ENCODE assay signal across 8 cellular contexts in the genomic region with DNA sequence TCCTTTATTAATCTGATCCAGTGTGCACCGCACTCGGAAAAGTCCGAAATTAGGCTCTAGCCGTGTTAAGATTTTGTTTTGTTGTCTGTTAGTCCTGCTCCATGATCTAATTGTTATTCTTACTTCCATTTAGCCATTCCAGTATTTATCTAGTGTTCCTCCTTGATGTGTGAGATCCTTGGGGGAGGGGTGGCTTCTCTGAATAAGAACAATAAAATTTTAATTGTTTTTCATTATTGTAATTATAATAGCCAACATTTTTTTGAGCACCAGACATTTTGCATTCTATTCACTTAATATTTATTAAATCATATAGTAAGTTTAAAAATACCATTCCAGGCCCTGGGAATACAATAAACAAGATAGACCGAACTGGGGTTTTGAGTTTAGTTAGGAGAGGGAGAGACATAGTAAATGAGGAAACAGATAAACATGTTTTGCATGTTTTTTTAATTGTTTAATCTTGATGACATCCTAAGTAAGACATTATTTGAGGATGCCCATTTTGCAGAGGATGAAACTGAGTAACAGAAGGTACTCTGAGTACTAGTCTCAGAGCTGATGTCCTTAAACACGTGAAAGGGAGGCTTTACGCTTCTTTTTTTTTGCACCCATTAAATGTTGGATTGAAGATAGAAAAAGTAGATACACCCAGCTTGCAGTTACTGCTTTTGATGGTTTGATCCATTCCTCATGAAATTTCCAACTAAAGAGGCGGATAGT. TPM values are rescaled to one million over a fixed set of nuclear protein-coding genes. Genes with fewer than 3 reads are reported as not detected.
DNase-seq lines count a peak whose midpoint lies in the region; ATAC-seq and TF ChIP-seq lines count a peak whose summit lies in the region.

No MANE protein-coding gene starts in this region.

- H3K9me3 ChIP-seq in ovary: no peaks in the 10 kb centered on the region

- H3K27me3 Mint-ChIP-seq in endothelial cell (ENCODE audit: unreplicated experiment): no peaks in the 10 kb centered on the region

- H3K4me3 ChIP-seq in ovary: peak overlapping the region; percentile 94

- no peaks in the 10 kb centered on the region for H3K36me3 Mint-ChIP-seq in endothelial cell (ENCODE audit: low read depth, unreplicated experiment)

- 28 to 38% (median 29%) methylated on average over 8 of the region's 8 CpGs for WGBS in ovary, 3 donors

- TF ChIP-seq POLR2A in ovary (IDR thresholded peaks at IDR 0.05): no peak

- TF ChIP-seq CTCF in endothelial cell (IDR thresholded peaks at IDR 0.05; ENCODE audit: unreplicated experiment): no peak
- no peak for TF ChIP-seq CTCF in ovary (IDR thresholded peaks at IDR 0.05)

- H3K27me3 ChIP-seq in ovary: no peaks in the 10 kb centered on the region

- no peaks in the 10 kb centered on the region for H3K9me3 Mint-ChIP-seq in endothelial cell (ENCODE audit: unreplicated experiment)

- peak overlapping the region; percentile 16 for H3K27ac Mint-ChIP-seq in endothelial cell (ENCODE audit: unreplicated experiment)

- H3K4me3 Mint-ChIP-seq in endothelial cell (ENCODE audit: unreplicated experiment): peak overlapping the region; percentile 95

- H3K27ac ChIP-seq in ovary: no peak overlapping the region

- DNase-seq in EH (ENCODE audit: low read depth) (peak; percentile 13), NCI-H69 (lab: John Stamatoyannopoulos, UW) (peak; percentile 47), endothelial cell (ENCODE audit: low spot score) (no peak), ovary (no peak), HUDEP-2 (lab: John Stamatoyannopoulos, UW; ENCODE audit: unreplicated experiment in 76 of 76) (no peak), islet precursor cell (no peak), iPS-NIHi11 (ENCODE audit: low spot score) (no peak)

- peaks cover 6% of the 10 kb centered on the region for H3K4me1 ChIP-seq in ovary (ENCODE audit: insufficient read depth)

- ATAC-seq in GM18861 (IDR thresholded peaks at IDR 0.05; ENCODE audit: unreplicated experiment): no peak

- no peak for TF ChIP-seq EP300 in ovary (IDR thresholded peaks at IDR 0.05)

- no peaks in the 10 kb centered on the region for H3K4me1 Mint-ChIP-seq in endothelial cell (ENCODE audit: unreplicated experiment)

- H3K36me3 ChIP-seq in ovary: no peaks in the 10 kb centered on the region

- intact Hi-C loops in ovary (cut with DNase I): loop anchor here in 1 of 4 donors (10.0 kb wide), 1 partner anchor 154 kb away; no protein-coding TSS in a partner anchor

RNA-seq across cellular contexts. Expression of gene CBFA2T2, which starts 1.2 kb away (rescaled TPM):
- 17.5 TPM for total RNA-seq in endothelial cell (ENCODE audit: unreplicated experiment)
- total RNA-seq in ovary: 10 to 100 TPM; 11.5 to 29.8 (median 21.5) TPM
- 10 to 100 TPM in 1 of 2 donors, 1 to 10 TPM in 1; 9.4 to 21.2 TPM for polyA plus RNA-seq in ovary

RNA-seq across cellular contexts. Expression of gene SNTA1, which starts 47.5 kb away (rescaled TPM):
- total RNA-seq in endothelial cell (ENCODE audit: unreplicated experiment) (1.6 TPM), ovary (10 to 100 TPM; 18.4 to 31.5 (median 24.2) TPM)
- 10 to 100 TPM in 1 of 2 donors, 1 to 10 TPM in 1; 6.3 to 20.2 TPM for polyA plus RNA-seq in ovary

Comparison
In these comparisons a context has a peak if more than half of its experiments do, and no peak if none do; other contexts are left out.
1. DNase-seq: peak in EH (single experiment) and NCI-H69 (single experiment); none in endothelial cell (single experiment), ovary (0 of 5), HUDEP-2 (0 of 76), islet precursor cell (single experiment) and iPS-NIHi11 (single experiment).